Comparison of ENCODE assay signal across 14 cellular contexts in genomic region chr22:25492950-25493790, GRCh38.
DNase-seq lines count a peak whose midpoint lies in the region; ATAC-seq and TF ChIP-seq lines count a peak whose summit lies in the region.
"Had no signal": no experiment of that assay in that cellular context is flagged by ENCODE, and none has a peak within 500 bp of the region (broad histone marks: within the 10 kb centered on the region; RNA-seq: fewer than 3 reads in every experiment).

No MANE protein-coding gene starts in this region.

- H3K36me3 ChIP-seq in mesodermal cell (ENCODE audit: control insufficient read depth, insufficient read depth, low read length) = peaks cover 9% of the 10 kb centered on the region

- peaks cover 12% of the 10 kb centered on the region for H3K4me1 Mint-ChIP-seq in activated CD4-positive, alpha-beta T cell treated with anti-CD3 and anti-CD28 coated beads for 36 hours
- H3K4me1 Mint-ChIP-seq in CD14-positive monocyte = peaks cover 37% of the 10 kb centered on the region
- peaks cover 0 to 1% of the 10 kb centered on the region in 2 donors for H3K4me1 Mint-ChIP-seq in effector memory CD8-positive, alpha-beta T cell (ENCODE audit: low read depth in 2 of 2)

- peak; percentile 89 for DNase-seq in D341Med (ENCODE audit: low spot score)
- peak; percentile 62 for DNase-seq in NCI-H2081 treated with DMSO at 0.1 percent for 48 hours (lab: John Stamatoyannopoulos, UW)
- no peak for DNase-seq in activated CD4-positive, alpha-beta T cell treated with anti-CD3 and anti-CD28 coated beads for 36 hours
- DNase-seq in CD14-positive monocyte (ENCODE audit: low spot score) = no peak
- DNase-seq in central memory CD4-positive, alpha-beta T cell = no peak
- no peak for DNase-seq in effector memory CD8-positive, alpha-beta T cell
- DNase-seq: activated CD4-positive, CD25-positive, alpha-beta regulatory T cell treated with anti-CD3 and anti-CD28 coated beads, Interleukin-2, amount 50 U/mL, for 72 hours; activated T-cell treated with anti-CD3 and anti-CD28 coated beads, Interleukin-2, amount 50 U/mL, for 48 hours; heart left ventricle; NCI-H510A had no signal

- peaks cover 6% of the 10 kb centered on the region for H3K36me3 Mint-ChIP-seq in activated CD4-positive, alpha-beta T cell treated with anti-CD3 and anti-CD28 coated beads for 36 hours (ENCODE audit: low read depth)
- peaks cover 15 to 18% of the 10 kb centered on the region in 2 donors for H3K36me3 Mint-ChIP-seq in CD14-positive monocyte
- H3K36me3 Mint-ChIP-seq in effector memory CD8-positive, alpha-beta T cell (ENCODE audit: insufficient read depth) = no peaks in the 10 kb centered on the region

- no peaks in the 10 kb centered on the region for H3K9me3 Mint-ChIP-seq in activated CD4-positive, alpha-beta T cell treated with anti-CD3 and anti-CD28 coated beads for 36 hours (ENCODE audit: low read depth)
- peaks cover 0 to 2% (median 0%) of the 10 kb centered on the region in 7 donors for H3K9me3 Mint-ChIP-seq in CD14-positive monocyte
- H3K9me3 Mint-ChIP-seq in effector memory CD8-positive, alpha-beta T cell = peaks cover 0 to 2% of the 10 kb centered on the region in 2 donors
- H3K9me3 Mint-ChIP-seq: stimulated activated effector memory CD8-positive, alpha-beta T cell treated with anti-CD3 and anti-CD28 coated beads, Interleukin-12 subunit alpha, Interleukin-12 subunit beta, amount 100 ng/mL, for 72 hours had no signal

- H3K27ac Mint-ChIP-seq in activated CD4-positive, alpha-beta T cell treated with anti-CD3 and anti-CD28 coated beads for 36 hours = no peak overlapping the region
- peak overlapping the region in 1 of 7 donors; percentile 59 for H3K27ac Mint-ChIP-seq in CD14-positive monocyte
- no peak overlapping the region for H3K27ac Mint-ChIP-seq in effector memory CD8-positive, alpha-beta T cell
- H3K27ac Mint-ChIP-seq: stimulated activated effector memory CD8-positive, alpha-beta T cell treated with anti-CD3 and anti-CD28 coated beads, Interleukin-12 subunit alpha, Interleukin-12 subunit beta, amount 100 ng/mL, for 72 hours had no signal

- POLR2A ChIA-PET in activated CD4-positive, alpha-beta T cell treated with anti-CD3 and anti-CD28 coated beads for 36 hours (lab: Charles Lee) = interaction anchor here (1.0 kb wide), 1 partner anchor 381 kb away, joined by 3 read pairs; no protein-coding TSS in a partner anchor

- ATAC-seq in SK-N-SH treated with all-trans-retinoic acid at 6 μM for 48 hours = no peak; the same call in 2 of the 3 replicates
- no peak for ATAC-seq in activated CD4-positive, alpha-beta T cell treated with anti-CD3 and anti-CD28 coated beads for 36 hours
- ATAC-seq in effector memory CD8-positive, alpha-beta T cell (replicated peaks) = no peak
- ATAC-seq: heart left ventricle; stimulated activated effector memory CD8-positive, alpha-beta T cell treated with anti-CD3 and anti-CD28 coated beads, Interleukin-12 subunit alpha, Interleukin-12 subunit beta, amount 100 ng/mL, for 72 hours had no signal

- H3K27ac ChIP-seq in mesodermal cell (ENCODE audit: low read depth, low read length, severe bottlenecking) = peak overlapping the region; percentile 23
- H3K27ac ChIP-seq: heart left ventricle had no signal

- intact Hi-C loops in activated CD4-positive, alpha-beta T cell treated with anti-CD3 and anti-CD28 coated beads for 36 hours (cut with DNase I, micrococcal nuclease) = no loop called here
- intact Hi-C loops in CD14-positive monocyte (cut with micrococcal nuclease) = no loop called here

- no peaks in the 10 kb centered on the region for H3K4me1 ChIP-seq in mesodermal cell (ENCODE audit: control insufficient read depth, insufficient read depth, low read length, poor library complexity, severe bottlenecking)

- H3K27me3 Mint-ChIP-seq in activated CD4-positive, alpha-beta T cell treated with anti-CD3 and anti-CD28 coated beads for 36 hours = peaks cover 13% of the 10 kb centered on the region
- H3K27me3 Mint-ChIP-seq in CD14-positive monocyte (ENCODE audit: low read depth in 3 of 3) = peaks cover 8 to 13% (median 8%) of the 10 kb centered on the region in 3 donors
- H3K27me3 Mint-ChIP-seq in effector memory CD8-positive, alpha-beta T cell = peaks cover 18 to 23% of the 10 kb centered on the region in 2 donors

- TF ChIP-seq CTCF in CD14-positive monocyte (IDR thresholded peaks at IDR 0.05) = no peak

- WGBS in mesodermal cell (ENCODE audit: insufficient coverage in 2 of 2), 2 experiments = 95 to 97% methylated on average over 13 of the region's 16 CpGs

- no peak overlapping the region for H3K4me3 Mint-ChIP-seq in activated CD4-positive, alpha-beta T cell treated with anti-CD3 and anti-CD28 coated beads for 36 hours
- H3K4me3 Mint-ChIP-seq in CD14-positive monocyte = peak overlapping the region in 1 of 2 donors; percentile 74
- H3K4me3 Mint-ChIP-seq in effector memory CD8-positive, alpha-beta T cell = no peak overlapping the region
- H3K4me3 Mint-ChIP-seq: stimulated activated effector memory CD8-positive, alpha-beta T cell treated with anti-CD3 and anti-CD28 coated beads, Interleukin-12 subunit alpha, Interleukin-12 subunit beta, amount 100 ng/mL, for 72 hours had no signal

- no peak overlapping the region for H3K4me3 ChIP-seq in mesodermal cell (ENCODE audit: extremely low read depth, insufficient read depth, low read length, poor library complexity, severe bottlenecking)
- H3K4me3 ChIP-seq: heart left ventricle, lung had no signal

- no peaks in the 10 kb centered on the region for H3K9me3 ChIP-seq in mesodermal cell (ENCODE audit: control insufficient read depth, low read length)

- CTCF ChIA-PET in activated CD4-positive, alpha-beta T cell treated with anti-CD3 and anti-CD28 coated beads for 36 hours (lab: Charles Lee) = no interaction called here

TF ChIP-seq in SK-N-SH treated with all-trans-retinoic acid at 6 μM for 48 hours, 23 proteins besides CTCF, POLR2A, EP300 and RAD21:
- peak; percentile 81; the same call in 1 of the 2 replicates for TF ChIP-seq TSHZ2 (CRISPR knock-in tag; IDR thresholded peaks at IDR 0.05)
- TF ChIP-seq ZC3H10 (CRISPR knock-in tag; IDR thresholded peaks at IDR 0.05) = no peak
- peak; percentile 82 for TF ChIP-seq TCF4 (CRISPR knock-in tag; IDR thresholded peaks at IDR 0.05; ENCODE audit: borderline replicate concordance)

Comparison
In these comparisons a context has a peak if more than half of its experiments do, and no peak if none do; other contexts are left out.
1. DNase-seq: peak in D341Med (single experiment) and NCI-H2081 treated with DMSO at 0.1 percent for 48 hours (single experiment); none in activated CD4-positive, alpha-beta T cell treated with anti-CD3 and anti-CD28 coated beads for 36 hours (single experiment), CD14-positive monocyte (single experiment), central memory CD4-positive, alpha-beta T cell (single experiment) and effector memory CD8-positive, alpha-beta T cell (0 of 3).